ENCODE assay signal across 8 cellular contexts in genomic region chr1:31643976-31644559, GRCh38. TPM values are rescaled to one million over a fixed set of nuclear protein-coding genes. Genes with fewer than 3 reads are reported as not detected.
DNase-seq lines count a peak whose midpoint lies in the region; ATAC-seq lines count a peak whose summit lies in the region.

No MANE protein-coding gene starts in this region.

- peak overlapping the region; percentile 85 for H3K4me3 ChIP-seq in iPS-20b (ENCODE audit: low read length)

- H3K9me3 Mint-ChIP-seq in activated naive CD4-positive, alpha-beta T cell treated with anti-CD3 and anti-CD28 coated beads, Interleukin-2, amount 10 ng/mL, durations not matched to agents 7 days and 5 days = peaks cover 3% of the 10 kb centered on the region
- no peaks in the 10 kb centered on the region for H3K9me3 Mint-ChIP-seq in activated CD8-positive, alpha-beta T cell treated with anti-CD3 and anti-CD28 coated beads, Interleukin-2, amount 10 ng/mL, durations not matched to agents 7 days and 5 days (ENCODE audit: insufficient read depth)

- no peak for DNase-seq in activated naive CD4-positive, alpha-beta T cell treated with anti-CD3 and anti-CD28 coated beads, Interleukin-2, amount 10 ng/mL, durations not matched to agents 7 days and 5 days
- no peak for DNase-seq in activated naive CD4-positive, alpha-beta T cell treated with Interleukin-2 at 50 U/mL for 16 hours
- no peak for DNase-seq in activated CD8-positive, alpha-beta T cell treated with anti-CD3 and anti-CD28 coated beads, Interleukin-2, amount 10 ng/mL, durations not matched to agents 7 days and 5 days
- DNase-seq in substantia nigra (lab: John Stamatoyannopoulos, UW) (peak in 1 of 49 donors; percentile 54), cortex of kidney (lab: John Stamatoyannopoulos, UW) (no peak), NCI-H524 treated with DMSO at 0.1 percent for 48 hours (lab: John Stamatoyannopoulos, UW) (no peak), NCI-H1694 treated with DMSO at 0.1 percent for 48 hours (lab: John Stamatoyannopoulos, UW) (no peak)

- no peak for ATAC-seq in activated CD8-positive, alpha-beta T cell treated with anti-CD3 and anti-CD28 coated beads, Interleukin-2, amount 10 ng/mL, durations not matched to agents 7 days and 5 days

- H3K27ac ChIP-seq in iPS-20b (ENCODE audit: low read length) (peak overlapping the region; percentile 88), substantia nigra (ENCODE audit: low read depth, low read length, poor library complexity, severe bottlenecking) (peak overlapping the region; percentile 89)

- H3K27me3 ChIP-seq in iPS-20b (ENCODE audit: insufficient read depth, low read length) = no peaks in the 10 kb centered on the region

- peak overlapping the region; percentile 99 for H3K4me3 Mint-ChIP-seq in activated naive CD4-positive, alpha-beta T cell treated with anti-CD3 and anti-CD28 coated beads, Interleukin-2, amount 10 ng/mL, durations not matched to agents 7 days and 5 days
- H3K4me3 Mint-ChIP-seq in activated CD8-positive, alpha-beta T cell treated with anti-CD3 and anti-CD28 coated beads, Interleukin-2, amount 10 ng/mL, durations not matched to agents 7 days and 5 days = peak overlapping the region; percentile 91

- H3K27ac Mint-ChIP-seq in activated naive CD4-positive, alpha-beta T cell treated with anti-CD3 and anti-CD28 coated beads, Interleukin-2, amount 10 ng/mL, durations not matched to agents 7 days and 5 days = peak overlapping the region; percentile 100
- H3K27ac Mint-ChIP-seq in activated CD8-positive, alpha-beta T cell treated with anti-CD3 and anti-CD28 coated beads, Interleukin-2, amount 10 ng/mL, durations not matched to agents 7 days and 5 days = peak overlapping the region; percentile 100

- CTCF ChIA-PET in activated naive CD4-positive, alpha-beta T cell treated with anti-CD3 and anti-CD28 coated beads, Interleukin-2, amount 10 ng/mL, durations not matched to agents 7 days and 5 days (lab: Charles Lee) = no interaction called here
- CTCF ChIA-PET in activated CD8-positive, alpha-beta T cell treated with anti-CD3 and anti-CD28 coated beads, Interleukin-2, amount 10 ng/mL, durations not matched to agents 7 days and 5 days (lab: Charles Lee) = interaction anchor here (0.7 to 3.4 kb wide), 9 partner anchors 11 to 391 kb away, joined by 3 to 20 read pairs (median 4); no protein-coding TSS in a partner anchor

- no peaks in the 10 kb centered on the region for H3K36me3 ChIP-seq in iPS-20b (ENCODE audit: insufficient read depth, low read depth, low read length)

- peaks cover 6% of the 10 kb centered on the region; the same call in 1 of the 2 replicates for H3K4me1 ChIP-seq in iPS-20b (ENCODE audit: insufficient read depth, low read length)

- no peaks in the 10 kb centered on the region for H3K9me3 ChIP-seq in iPS-20b (ENCODE audit: insufficient read depth, low read depth, low read length)

- H3K9ac ChIP-seq in iPS-20b (ENCODE audit: low read depth, low read length) = peak overlapping the region; percentile 89

- H3K4me1 Mint-ChIP-seq in activated naive CD4-positive, alpha-beta T cell treated with anti-CD3 and anti-CD28 coated beads, Interleukin-2, amount 10 ng/mL, durations not matched to agents 7 days and 5 days = peaks cover 39% of the 10 kb centered on the region
- peaks cover 26% of the 10 kb centered on the region for H3K4me1 Mint-ChIP-seq in activated CD8-positive, alpha-beta T cell treated with anti-CD3 and anti-CD28 coated beads, Interleukin-2, amount 10 ng/mL, durations not matched to agents 7 days and 5 days (ENCODE audit: low read depth)

- H3K36me3 Mint-ChIP-seq in activated naive CD4-positive, alpha-beta T cell treated with anti-CD3 and anti-CD28 coated beads, Interleukin-2, amount 10 ng/mL, durations not matched to agents 7 days and 5 days = no peaks in the 10 kb centered on the region
- H3K36me3 Mint-ChIP-seq in activated CD8-positive, alpha-beta T cell treated with anti-CD3 and anti-CD28 coated beads, Interleukin-2, amount 10 ng/mL, durations not matched to agents 7 days and 5 days (ENCODE audit: low read depth) = no peaks in the 10 kb centered on the region

- peaks cover 8% of the 10 kb centered on the region for H3K27me3 Mint-ChIP-seq in activated naive CD4-positive, alpha-beta T cell treated with anti-CD3 and anti-CD28 coated beads, Interleukin-2, amount 10 ng/mL, durations not matched to agents 7 days and 5 days
- H3K27me3 Mint-ChIP-seq in activated CD8-positive, alpha-beta T cell treated with anti-CD3 and anti-CD28 coated beads, Interleukin-2, amount 10 ng/mL, durations not matched to agents 7 days and 5 days (ENCODE audit: low read depth) = no peaks in the 10 kb centered on the region

- POLR2A ChIA-PET in activated CD8-positive, alpha-beta T cell treated with anti-CD3 and anti-CD28 coated beads, Interleukin-2, amount 10 ng/mL, durations not matched to agents 7 days and 5 days (lab: Charles Lee) = interaction anchor here (0.6 to 1.9 kb wide), 7 partner anchors 9 to 246 kb away, joined by 3 to 10 read pairs (median 4); no protein-coding TSS in a partner anchor

RNA-seq across cellular contexts. Expression of gene PEF1, which starts 0.6 kb away (rescaled TPM):
- 10 to 100 TPM; 55.2 to 58.0 TPM for total RNA-seq in activated CD8-positive, alpha-beta T cell treated with anti-CD3 and anti-CD28 coated beads, Interleukin-2, amount 10 ng/mL, durations not matched to agents 7 days and 5 days

RNA-seq across cellular contexts. Expression of gene HCRTR1, which starts 26.6 kb away (rescaled TPM):
- total RNA-seq in activated CD8-positive, alpha-beta T cell treated with anti-CD3 and anti-CD28 coated beads, Interleukin-2, amount 10 ng/mL, durations not matched to agents 7 days and 5 days = not detected

RNA-seq across cellular contexts. Expression of gene COL16A1, which starts 59.7 kb away (rescaled TPM):
- not detected for total RNA-seq in activated CD8-positive, alpha-beta T cell treated with anti-CD3 and anti-CD28 coated beads, Interleukin-2, amount 10 ng/mL, durations not matched to agents 7 days and 5 days
